ENCODE assay signal across 8 cellular contexts in genomic region chr10:113093188-113094113, GRCh38.
DNase-seq lines count a peak whose midpoint lies in the region; ATAC-seq, FAIRE-seq and TF ChIP-seq lines count a peak whose summit lies in the region.

No MANE protein-coding gene starts in this region.

- no peak overlapping the region for H3K4me3 Mint-ChIP-seq in GM23338

- H3K79me2 ChIP-seq in GM23338 (replicated peaks; ENCODE audit: insufficient read depth), result peaks cover 97% of the 10 kb centered on the region
- H3K79me2 ChIP-seq in keratinocyte (ENCODE audit: control insufficient read depth, insufficient read depth, low read length), result no peaks in the 10 kb centered on the region

- peaks cover 0 to 86% (median 0%) of the 10 kb centered on the region in 11 experiments; a peak in 2 of 22 replicates for H4K20me1 ChIP-seq in BLaER1 treated with 17β-estradiol and CSF1 and Interleukin-3, amounts not matched to agents 10 nM and 100 nM
- H4K20me1 ChIP-seq in GM23338 (replicated peaks; ENCODE audit: insufficient read depth) (peaks cover 29% of the 10 kb centered on the region; the same call in 1 of the 2 replicates), keratinocyte (ENCODE audit: control insufficient read depth, extremely low read depth, insufficient read depth, low read length) (no peaks in the 10 kb centered on the region)

- no peak for TF ChIP-seq POLR2A in Peyer's patch (IDR thresholded peaks at IDR 0.05)

- H3K4me2 ChIP-seq in BLaER1 treated with 17β-estradiol and CSF1 and Interleukin-3, amounts not matched to agents 10 nM and 100 nM, result peak overlapping the region; percentile 62 to 88 (median 78)
- H3K4me2 ChIP-seq in GM23338 (peak overlapping the region; percentile 63), keratinocyte (ENCODE audit: control insufficient read depth, extremely low read depth, insufficient read depth, low read depth, low read length) (peak overlapping the region; percentile 74)

- TF ChIP-seq CTCF in GM23338 (conservative IDR thresholded peaks at IDR 0.05; ENCODE audit: low read depth in 2 of 2) (no peak), Peyer's patch (IDR thresholded peaks at IDR 0.05) (peak in 2 of 6 experiments; percentile 19 to 24), keratinocyte (optimal IDR thresholded peaks at IDR 0.05 in 1 of 3, IDR thresholded peaks at IDR 0.05 in 1 of 3, conservative IDR thresholded peaks at IDR 0.05 in 1 of 3; ENCODE audit: extremely low read depth in 1 of 3, insufficient read depth in 2 of 3, low read length in 3 of 3) (no peak), GM10248 (IDR thresholded peaks at IDR 0.05; ENCODE audit: control extremely low read depth, extremely low read depth, low read depth, missing control alignments) (no peak)

- DNase-seq in GM23338 (ENCODE audit: low spot score), result no peak
- DNase-seq in Peyer's patch, result peak in 2 of 3 donors; percentile 38 to 62
- peak; percentile 52 for DNase-seq in keratinocyte (ENCODE audit: low read depth, low spot score)
- DNase-seq in NCI-H1417 treated with DMSO at 0.1 percent for 48 hours (lab: John Stamatoyannopoulos, UW), result no peak
- no peak for DNase-seq in GM10248 (ENCODE audit: extremely low spot score)

- peaks cover 0 to 45% (median 29%) of the 10 kb centered on the region in 11 experiments; a peak in 18 of 22 replicates for H3K9me3 ChIP-seq in BLaER1 treated with 17β-estradiol and CSF1 and Interleukin-3, amounts not matched to agents 10 nM and 100 nM (replicated peaks in 1 of 11)
- no peaks in the 10 kb centered on the region for H3K9me3 ChIP-seq in Peyer's patch
- no peaks in the 10 kb centered on the region for H3K9me3 ChIP-seq in keratinocyte (ENCODE audit: control insufficient read depth, low read depth, low read length)

- H3K4me1 Mint-ChIP-seq in GM23338, result peaks cover 59% of the 10 kb centered on the region

- POLR2A ChIA-PET in GM10248 (lab: Yijun Ruan, JAX), result no interaction called here

- H3K9me2 ChIP-seq in GM23338 (ENCODE audit: insufficient read depth), result no peaks in the 10 kb centered on the region

- peaks cover 16 to 84% (median 68%) of the 10 kb centered on the region in 11 experiments; a peak in 20 of 22 replicates for H3K36me3 ChIP-seq in BLaER1 treated with 17β-estradiol and CSF1 and Interleukin-3, amounts not matched to agents 10 nM and 100 nM
- H3K36me3 ChIP-seq in GM23338 (ENCODE audit: insufficient read depth) (peaks cover 5% of the 10 kb centered on the region; the same call in 1 of the 2 replicates), Peyer's patch (peaks cover 0 to 9% (median 0%) of the 10 kb centered on the region in 3 donors), keratinocyte (ENCODE audit: control insufficient read depth in 2 of 2, extremely low read depth in 1 of 2, insufficient read depth in 2 of 2, low read length in 2 of 2) (peaks cover 0 to 2% of the 10 kb centered on the region in 2 experiments)

- dilution Hi-C loops in keratinocyte (cut with MboI; ENCODE audit: extremely low pct_ligation_motif_present, low sequenced_read_pairs), result no loop called here

- peak overlapping the region in 10 of 11 experiments; percentile 22 to 79 (median 72); a peak in 20 of 22 replicates for H3K9ac ChIP-seq in BLaER1 treated with 17β-estradiol and CSF1 and Interleukin-3, amounts not matched to agents 10 nM and 100 nM
- peak overlapping the region; percentile 22 for H3K9ac ChIP-seq in keratinocyte (ENCODE audit: control insufficient read depth, extremely low read depth, insufficient read depth, low read length)

- H3K27ac ChIP-seq in BLaER1 treated with 17β-estradiol and CSF1 and Interleukin-3, amounts not matched to agents 10 nM and 100 nM, result peak overlapping the region; percentile 7 to 95 (median 87); a peak in 21 of 22 replicates
- H3K27ac ChIP-seq in GM23338 (ENCODE audit: low read depth), result peak overlapping the region; percentile 14
- H3K27ac ChIP-seq in Peyer's patch, result peak overlapping the region in 3 of 4 donors; percentile 48 to 79 (median 66)
- peak overlapping the region; percentile 63 for H3K27ac ChIP-seq in keratinocyte (ENCODE audit: control insufficient read depth, insufficient read depth, low read length)

- no peak for ATAC-seq in GM23338
- no peak for ATAC-seq in GM19324 (IDR thresholded peaks at IDR 0.05; ENCODE audit: low FRiP score, unreplicated experiment)
- ATAC-seq in GM21526 (IDR thresholded peaks at IDR 0.05; ENCODE audit: low FRiP score, unreplicated experiment), result no peak

- peaks cover 63% of the 10 kb centered on the region for H3K36me3 Mint-ChIP-seq in GM23338 (ENCODE audit: low read depth)

- no peaks in the 10 kb centered on the region for H3K9me3 Mint-ChIP-seq in GM23338

- H3K27me3 ChIP-seq in BLaER1 treated with 17β-estradiol and CSF1 and Interleukin-3, amounts not matched to agents 10 nM and 100 nM, result peaks cover 0 to 31% (median 0%) of the 10 kb centered on the region in 11 experiments; a peak in 4 of 22 replicates
- H3K27me3 ChIP-seq in GM23338 (ENCODE audit: insufficient read depth) (no peaks in the 10 kb centered on the region), Peyer's patch (no peaks in the 10 kb centered on the region), keratinocyte (ENCODE audit: control insufficient read depth, extremely low read depth, insufficient read depth, low read length) (no peaks in the 10 kb centered on the region)

- H2AFZ ChIP-seq in GM23338 (no peak overlapping the region), keratinocyte (ENCODE audit: control insufficient read depth, low read length) (no peak overlapping the region)

- peaks cover 7% of the 10 kb centered on the region for H3K27me3 Mint-ChIP-seq in GM23338 (ENCODE audit: insufficient read depth, low read depth, poor library complexity)

- peak; percentile 73 for FAIRE-seq in keratinocyte (lab: Jason Lieb, UNC)

- H3K4me1 ChIP-seq in BLaER1 treated with 17β-estradiol and CSF1 and Interleukin-3, amounts not matched to agents 10 nM and 100 nM, result peaks cover 53 to 96% (median 82%) of the 10 kb centered on the region in 10 experiments
- H3K4me1 ChIP-seq in GM23338 (ENCODE audit: insufficient read depth), result peaks cover 27% of the 10 kb centered on the region
- peaks cover 0 to 64% (median 0%) of the 10 kb centered on the region in 4 donors for H3K4me1 ChIP-seq in Peyer's patch
- peaks cover 16% of the 10 kb centered on the region for H3K4me1 ChIP-seq in keratinocyte (ENCODE audit: control insufficient read depth, extremely low read depth, insufficient read depth, low read length)

- no peaks in the 10 kb centered on the region; the same call in 1 of the 2 replicates for H3F3A ChIP-seq in GM23338 (replicated peaks; ENCODE audit: low read depth)

- peak overlapping the region in 8 of 10 experiments; percentile 2 to 44 (median 12); a peak in 10 of 20 replicates for H3K4me3 ChIP-seq in BLaER1 treated with 17β-estradiol and CSF1 and Interleukin-3, amounts not matched to agents 10 nM and 100 nM
- no peak overlapping the region for H3K4me3 ChIP-seq in GM23338
- H3K4me3 ChIP-seq in Peyer's patch, result peak overlapping the region in 1 of 4 donors; percentile 2
- H3K4me3 ChIP-seq in keratinocyte (ENCODE audit: control insufficient read depth in 2 of 3, extremely low read depth in 1 of 3, insufficient read depth in 2 of 3, low read depth in 1 of 3, low read length in 3 of 3), result peak overlapping the region in 2 of 3 experiments; percentile 7 to 38

- H3K9me1 ChIP-seq in keratinocyte (ENCODE audit: control insufficient read depth, extremely low read depth, insufficient read depth, low read length), result no peaks in the 10 kb centered on the region

- H3K27ac Mint-ChIP-seq in GM23338, result peak overlapping the region; percentile 74

- CTCF ChIA-PET in GM10248 (lab: Yijun Ruan, JAX), result no interaction called here

TF ChIP-seq in GM23338, 12 proteins besides CTCF, POLR2A, EP300 and RAD21:
- TF ChIP-seq NANOG (IDR thresholded peaks at IDR 0.05; ENCODE audit: borderline replicate concordance), result no peak
- no peak for TF ChIP-seq EZH2 (IDR thresholded peaks at IDR 0.05; ENCODE audit: low read depth, unreplicated experiment)
- no peak for TF ChIP-seq CREB1 (CRISPR knock-in tag; IDR thresholded peaks at IDR 0.05; ENCODE audit: low read depth)
- TF ChIP-seq JUNB (IDR thresholded peaks at IDR 0.05; ENCODE audit: unreplicated experiment), result no peak
- TF ChIP-seq EZH2phosphoT487 (IDR thresholded peaks at IDR 0.05; ENCODE audit: unreplicated experiment), result no peak
- no peak for TF ChIP-seq ETS1 (IDR thresholded peaks at IDR 0.05)
- no peak for TF ChIP-seq ZNF331 (CRISPR knock-in tag; IDR thresholded peaks at IDR 0.05; ENCODE audit: low read depth)
- TF ChIP-seq POLR2AphosphoS5 (IDR thresholded peaks at IDR 0.05; ENCODE audit: low read depth), result no peak; the same call in 1 of the 2 replicates

Comparison
In these comparisons a context has a peak if more than half of its experiments do, and no peak if none do; other contexts are left out.
1. H3K27ac ChIP-seq: peak in every context shown above with its lines; median percentile 87 in BLaER1 treated with 17β-estradiol and CSF1 and Interleukin-3, amounts not matched to agents 10 nM and 100 nM; 66 in Peyer's patch; 63 in keratinocyte; 14 in GM23338.
2. DNase-seq: peak in Peyer's patch (2 of 3) and keratinocyte (single experiment); none in GM23338 (single experiment), NCI-H1417 treated with DMSO at 0.1 percent for 48 hours (single experiment) and GM10248 (single experiment).
3. Peak in every context shown above with its lines, with median percentiles within 50 percentile points of each other: H3K4me2 ChIP-seq.